18 cellular contexts compared by ENCODE assay signal in genomic region chr1:80657707-80658106, GRCh38.
"Had no signal": no experiment of that assay in that cellular context is flagged by ENCODE, and none has a peak within 500 bp of the region (broad histone marks: within the 10 kb centered on the region; RNA-seq: fewer than 3 reads in every experiment).

No MANE protein-coding gene starts in this region.

- H3K9ac ChIP-seq: parathyroid adenoma had no signal

- H3K4me1 Mint-ChIP-seq: activated CD8-positive, alpha-beta memory T cell treated with anti-CD3 and anti-CD28 coated beads, Interleukin-2, amount 10 ng/mL, durations not matched to agents 7 days and 5 days; central memory CD8-positive, alpha-beta T cell; T-helper 17 cell had no signal

- H3K4me3 ChIP-seq: skin epidermis, vagina had no signal

- H3K9me3 ChIP-seq: vagina had no signal

- H3K27me3 Mint-ChIP-seq: activated CD8-positive, alpha-beta memory T cell treated with anti-CD3 and anti-CD28 coated beads, Interleukin-2, amount 10 ng/mL, durations not matched to agents 7 days and 5 days; activated naive CD8-positive, alpha-beta T cell; activated T-cell treated with anti-CD3 and anti-CD28 coated beads, Interleukin-2, amount 50 U/mL, for 24 hours; brain; central memory CD8-positive, alpha-beta T cell; effector memory CD8-positive, alpha-beta T cell; memory B cell; T-helper 17 cell had no signal

- H3K27ac ChIP-seq: parathyroid adenoma, skin epidermis, vagina had no signal

- DNase-seq: activated CD4-positive, alpha-beta T cell treated with anti-CD3 and anti-CD28 coated beads, Interleukin-2, amount 50 U/mL, for 4 hours; activated CD4-positive, CD25-positive, alpha-beta regulatory T cell; activated CD8-positive, alpha-beta memory T cell treated with anti-CD3 and anti-CD28 coated beads, Interleukin-2, amount 10 ng/mL, durations not matched to agents 7 days and 5 days; activated effector memory CD4-positive, alpha-beta T cell treated with anti-CD3 and anti-CD28 coated beads, Interleukin-2, amount 50 U/mL, for 16 hours; activated T-cell treated with anti-CD3 and anti-CD28 coated beads, Interleukin-2, amount 50 U/mL, for 24 hours; amygdala; cortex of kidney; effector memory CD8-positive, alpha-beta T cell; erythroblast; hippocampal formation; T-helper 17 cell had no signal

- H3K27me3 ChIP-seq: vagina had no signal

- H3K36me3 ChIP-seq: vagina had no signal

- ATAC-seq: activated CD8-positive, alpha-beta memory T cell treated with anti-CD3 and anti-CD28 coated beads, Interleukin-2, amount 10 ng/mL, durations not matched to agents 7 days and 5 days; effector memory CD8-positive, alpha-beta T cell; T-helper 17 cell had no signal

- H3K36me3 Mint-ChIP-seq: activated CD8-positive, alpha-beta memory T cell treated with anti-CD3 and anti-CD28 coated beads, Interleukin-2, amount 10 ng/mL, durations not matched to agents 7 days and 5 days; activated naive CD8-positive, alpha-beta T cell; brain had no signal

- H3K4me1 ChIP-seq: parathyroid adenoma, vagina had no signal

- H3K4me3 Mint-ChIP-seq: activated CD8-positive, alpha-beta memory T cell treated with anti-CD3 and anti-CD28 coated beads, Interleukin-2, amount 10 ng/mL, durations not matched to agents 7 days and 5 days; activated naive CD8-positive, alpha-beta T cell; activated T-cell treated with anti-CD3 and anti-CD28 coated beads, Interleukin-2, amount 50 U/mL, for 24 hours; brain; central memory CD8-positive, alpha-beta T cell; effector memory CD8-positive, alpha-beta T cell; memory B cell; T-helper 17 cell had no signal

- H3K27ac Mint-ChIP-seq: activated CD8-positive, alpha-beta memory T cell treated with anti-CD3 and anti-CD28 coated beads, Interleukin-2, amount 10 ng/mL, durations not matched to agents 7 days and 5 days; activated naive CD8-positive, alpha-beta T cell; activated T-cell treated with anti-CD3 and anti-CD28 coated beads, Interleukin-2, amount 50 U/mL, for 24 hours; effector memory CD8-positive, alpha-beta T cell; memory B cell; T-helper 17 cell had no signal
